In the genomic region with DNA sequence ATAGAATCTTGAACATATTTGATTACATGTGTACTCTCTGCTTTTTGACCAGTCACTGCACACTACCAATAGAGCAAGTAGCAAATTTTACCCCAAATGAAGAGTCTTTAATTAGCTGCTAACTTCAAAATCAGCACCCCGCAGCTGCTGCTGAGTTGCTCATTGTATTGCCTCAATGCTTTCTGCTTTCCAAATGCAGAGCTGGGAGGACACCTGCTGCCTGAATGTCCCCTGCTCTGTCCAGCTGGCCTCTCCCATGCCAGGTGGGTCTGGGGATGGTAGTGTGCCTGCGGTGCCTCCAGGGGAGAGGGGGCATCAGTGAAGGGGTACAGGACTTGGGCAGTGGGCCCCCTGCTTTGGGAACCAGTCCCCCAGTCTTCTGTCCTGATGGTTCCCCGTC, we compare ENCODE assay signal across 14 cellular contexts.
DNase-seq lines count a peak whose midpoint lies in the region; ATAC-seq and TF ChIP-seq lines count a peak whose summit lies in the region.
"Had no signal": no experiment of that assay in that cellular context is flagged by ENCODE, and none has a peak within 500 bp of the region (broad histone marks: within the 10 kb centered on the region; RNA-seq: fewer than 3 reads in every experiment).

No MANE protein-coding gene starts in this region.

- no peaks in the 10 kb centered on the region for H3K79me2 ChIP-seq in OCI-LY1 (ENCODE audit: insufficient read depth, low read length)

- no peaks in the 10 kb centered on the region for H3K27me3 ChIP-seq in OCI-LY1 (ENCODE audit: insufficient read depth, low read length)
- H3K27me3 ChIP-seq: testis had no signal

- H4K20me1 ChIP-seq in OCI-LY1 (ENCODE audit: insufficient read depth, low read length): no peaks in the 10 kb centered on the region

- peaks cover 1 to 3% (median 2%) of the 10 kb centered on the region in 7 donors for H3K9me3 Mint-ChIP-seq in naive B cell

- no peaks in the 10 kb centered on the region for H3K9me3 ChIP-seq in OCI-LY1 (ENCODE audit: low read length)
- H3K9me3 ChIP-seq: testis had no signal

- H3K27me3 Mint-ChIP-seq in naive B cell: no peaks in the 10 kb centered on the region

- ATAC-seq in GM21825 (IDR thresholded peaks at IDR 0.05; ENCODE audit: unreplicated experiment): peak; percentile 16
- peak; percentile 17 to 29 for ATAC-seq in naive B cell (ENCODE audit: low read depth in 2 of 2)
- no peak for ATAC-seq in HG03159 (IDR thresholded peaks at IDR 0.05; ENCODE audit: unreplicated experiment)

- no peaks in the 10 kb centered on the region for H3F3A ChIP-seq in OCI-LY1 (ENCODE audit: insufficient read depth, low read length)

- H3K36me3 Mint-ChIP-seq in naive B cell: peaks cover 0 to 3% of the 10 kb centered on the region in 2 donors

- H3K4me3 ChIP-seq in OCI-LY1 (ENCODE audit: low read depth, low read length, poor library complexity, severe bottlenecking): peak overlapping the region; percentile 8
- H3K4me3 ChIP-seq: testis had no signal

- H3K27ac Mint-ChIP-seq in naive B cell: peak overlapping the region; percentile 80 to 99 (median 90)

- no peak overlapping the region for H2AFZ ChIP-seq in OCI-LY1 (ENCODE audit: low read length)

- TF ChIP-seq CTCF in OCI-LY1 (IDR thresholded peaks at IDR 0.05; ENCODE audit: low read length): peak; percentile 42

- H3K4me1 Mint-ChIP-seq in naive B cell: peaks cover 68 to 94% (median 89%) of the 10 kb centered on the region in 3 donors

- peaks cover 77% of the 10 kb centered on the region for H3K4me1 ChIP-seq in OCI-LY1 (ENCODE audit: insufficient read depth, low read length, severe bottlenecking)

- DNase-seq in NCI-H2107 treated with DMSO at 0.1 percent for 48 hours (lab: John Stamatoyannopoulos, UW; ENCODE audit: unreplicated experiment) (peak; percentile 31), NCI-H2107 (lab: John Stamatoyannopoulos, UW) (no peak), naive B cell (no peak), DMS53 (lab: John Stamatoyannopoulos, UW) (no peak)
- no peak for DNase-seq in stimulated activated CD4-positive, alpha-beta T cell treated with anti-CD3 and anti-CD28 coated beads, Interleukin-4, amount 100 ng/mL, for 4 hours
- DNase-seq: activated naive CD4-positive, alpha-beta T cell treated with anti-CD3 and anti-CD28 coated beads, Interleukin-2, amount 50 U/mL, for 16 hours; effector memory CD4-positive, alpha-beta T cell; foreskin fibroblast; NCI-H1105 treated with DMSO at 0.1 percent for 48 hours; SHP77 treated with DMSO at 0.1 percent for 48 hours; testis had no signal

- H3K9me2 ChIP-seq in OCI-LY1 (ENCODE audit: low read depth, low read length): no peaks in the 10 kb centered on the region

- H3K9ac ChIP-seq in OCI-LY1 (ENCODE audit: low read length): peak overlapping the region; percentile 21; the same call in 1 of the 2 replicates

- peak overlapping the region; percentile 25 to 88 (median 82) for H3K4me3 Mint-ChIP-seq in naive B cell

- H3K27ac ChIP-seq in OCI-LY1 (ENCODE audit: low read depth, low read length, poor library complexity, severe bottlenecking): peak overlapping the region; percentile 89
- H3K27ac ChIP-seq: testis had no signal

- peak overlapping the region; percentile 50 for H3K4me2 ChIP-seq in OCI-LY1 (ENCODE audit: low read length)

- H3K36me3 ChIP-seq in OCI-LY1 (ENCODE audit: insufficient read depth, low read length): no peaks in the 10 kb centered on the region
